ENCODE assay signal across 4 cellular contexts in genomic region chr20:21155268-21155667, GRCh38.
TF ChIP-seq lines count a peak whose summit lies in the region.

No MANE protein-coding gene starts in this region.

TF ChIP-seq in SK-N-SH treated with all-trans-retinoic acid at 6 μM for 48 hours, 23 proteins besides CTCF, POLR2A, EP300 and RAD21:
- TF ChIP-seq ZNF8 (CRISPR knock-in tag; IDR thresholded peaks at IDR 0.05): 0 out of 2 replicates have a peak, but pooled peaks have one; percentile 9
- TF ChIP-seq ZFP30 (CRISPR knock-in tag; IDR thresholded peaks at IDR 0.05): no peak
- TF ChIP-seq SNAI2 (CRISPR knock-in tag; IDR thresholded peaks at IDR 0.05): no peak
- TF ChIP-seq ESRRG (CRISPR knock-in tag; IDR thresholded peaks at IDR 0.05): no peak
- TF ChIP-seq, protein P1, sequence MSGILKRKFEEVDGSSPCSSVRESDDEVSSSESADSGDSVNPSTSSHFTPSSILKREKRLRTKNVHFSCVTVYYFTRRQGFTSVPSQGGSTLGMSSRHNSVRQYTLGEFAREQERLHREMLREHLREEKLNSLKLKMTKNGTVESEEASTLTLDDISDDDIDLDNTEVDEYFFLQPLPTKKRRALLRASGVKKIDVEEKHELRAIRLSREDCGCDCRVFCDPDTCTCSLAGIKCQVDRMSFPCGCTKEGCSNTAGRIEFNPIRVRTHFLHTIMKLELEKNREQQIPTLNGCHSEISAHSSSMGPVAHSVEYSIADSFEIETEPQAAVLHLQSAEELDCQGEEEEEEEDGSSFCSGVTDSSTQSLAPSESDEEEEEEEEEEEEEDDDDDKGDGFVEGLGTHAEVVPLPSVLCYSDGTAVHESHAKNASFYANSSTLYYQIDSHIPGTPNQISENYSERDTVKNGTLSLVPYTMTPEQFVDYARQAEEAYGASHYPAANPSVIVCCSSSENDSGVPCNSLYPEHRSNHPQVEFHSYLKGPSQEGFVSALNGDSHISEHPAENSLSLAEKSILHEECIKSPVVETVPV (CRISPR knock-in tag; IDR thresholded peaks at IDR 0.05): no peak

TF ChIP-seq in SK-N-SH, 30 proteins besides CTCF, POLR2A, EP300 and RAD21:
- TF ChIP-seq REST (IDR thresholded peaks at IDR 0.05; ENCODE audit: low read depth, low read length) (no peak), CHD2 (IDR thresholded peaks at IDR 0.05; ENCODE audit: low read length, partially characterized antibody) (no peak), TEAD4 (IDR thresholded peaks at IDR 0.05; ENCODE audit: borderline replicate concordance, insufficient read depth) (no peak), JUND (IDR thresholded peaks at IDR 0.05) (no peak), GABPA (IDR thresholded peaks at IDR 0.05; ENCODE audit: low read depth) (no peak), USF2 (IDR thresholded peaks at IDR 0.05; ENCODE audit: borderline replicate concordance, low read depth, low read length) (no peak), FOXJ3 (CRISPR knock-in tag; IDR thresholded peaks at IDR 0.05) (no peak), MXI1 (IDR thresholded peaks at IDR 0.05; ENCODE audit: low read depth, low read length) (no peak), TCF12 (IDR thresholded peaks at IDR 0.05) (no peak), SIN3A (IDR thresholded peaks at IDR 0.05; ENCODE audit: borderline replicate concordance, low read depth, low read length) (no peak), FOSL2 (IDR thresholded peaks at IDR 0.05; ENCODE audit: borderline replicate concordance, low read depth) (no peak)
- TF ChIP-seq, protein P2, sequence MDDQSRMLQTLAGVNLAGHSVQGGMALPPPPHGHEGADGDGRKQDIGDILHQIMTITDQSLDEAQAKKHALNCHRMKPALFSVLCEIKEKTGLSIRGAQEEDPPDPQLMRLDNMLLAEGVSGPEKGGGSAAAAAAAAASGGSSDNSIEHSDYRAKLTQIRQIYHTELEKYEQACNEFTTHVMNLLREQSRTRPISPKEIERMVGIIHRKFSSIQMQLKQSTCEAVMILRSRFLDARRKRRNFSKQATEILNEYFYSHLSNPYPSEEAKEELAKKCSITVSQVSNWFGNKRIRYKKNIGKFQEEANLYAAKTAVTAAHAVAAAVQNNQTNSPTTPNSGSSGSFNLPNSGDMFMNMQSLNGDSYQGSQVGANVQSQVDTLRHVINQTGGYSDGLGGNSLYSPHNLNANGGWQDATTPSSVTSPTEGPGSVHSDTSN (IDR thresholded peaks at IDR 0.05): no peak
- TF ChIP-seq, protein P3, sequence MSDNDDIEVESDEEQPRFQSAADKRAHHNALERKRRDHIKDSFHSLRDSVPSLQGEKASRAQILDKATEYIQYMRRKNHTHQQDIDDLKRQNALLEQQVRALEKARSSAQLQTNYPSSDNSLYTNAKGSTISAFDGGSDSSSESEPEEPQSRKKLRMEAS (IDR thresholded peaks at IDR 0.05; ENCODE audit: low read depth): no peak

TF ChIP-seq in IMR-90, 13 proteins besides CTCF, POLR2A, EP300 and RAD21:
- TF ChIP-seq CEBPB (IDR thresholded peaks at IDR 0.05; ENCODE audit: low read depth, low read length) (no peak), MAFK (IDR thresholded peaks at IDR 0.05; ENCODE audit: low read depth, low read length) (peak; percentile 73)
TF ChIP-seq in IMR-90: peak in this region for 1.

TF ChIP-seq in K562, 482 proteins besides CTCF, POLR2A, EP300 and RAD21 (continues in another document):
- no peak for TF ChIP-seq CCNT2 (IDR thresholded peaks at IDR 0.05; ENCODE audit: borderline replicate concordance, extremely low read depth, insufficient read length, low read depth, low read length)
- no peak for TF ChIP-seq ILF3 (IDR thresholded peaks at IDR 0.05; ENCODE audit: borderline replicate concordance)
- TF ChIP-seq, protein P4, sequence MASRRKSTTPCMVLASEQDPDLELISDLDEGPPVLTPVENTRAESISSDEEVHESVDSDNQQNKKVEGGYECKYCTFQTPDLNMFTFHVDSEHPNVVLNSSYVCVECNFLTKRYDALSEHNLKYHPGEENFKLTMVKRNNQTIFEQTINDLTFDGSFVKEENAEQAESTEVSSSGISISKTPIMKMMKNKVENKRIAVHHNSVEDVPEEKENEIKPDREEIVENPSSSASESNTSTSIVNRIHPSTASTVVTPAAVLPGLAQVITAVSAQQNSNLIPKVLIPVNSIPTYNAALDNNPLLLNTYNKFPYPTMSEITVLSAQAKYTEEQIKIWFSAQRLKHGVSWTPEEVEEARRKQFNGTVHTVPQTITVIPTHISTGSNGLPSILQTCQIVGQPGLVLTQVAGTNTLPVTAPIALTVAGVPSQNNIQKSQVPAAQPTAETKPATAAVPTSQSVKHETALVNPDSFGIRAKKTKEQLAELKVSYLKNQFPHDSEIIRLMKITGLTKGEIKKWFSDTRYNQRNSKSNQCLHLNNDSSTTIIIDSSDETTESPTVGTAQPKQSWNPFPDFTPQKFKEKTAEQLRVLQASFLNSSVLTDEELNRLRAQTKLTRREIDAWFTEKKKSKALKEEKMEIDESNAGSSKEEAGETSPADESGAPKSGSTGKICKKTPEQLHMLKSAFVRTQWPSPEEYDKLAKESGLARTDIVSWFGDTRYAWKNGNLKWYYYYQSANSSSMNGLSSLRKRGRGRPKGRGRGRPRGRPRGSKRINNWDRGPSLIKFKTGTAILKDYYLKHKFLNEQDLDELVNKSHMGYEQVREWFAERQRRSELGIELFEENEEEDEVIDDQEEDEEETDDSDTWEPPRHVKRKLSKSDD (conservative IDR thresholded peaks at IDR 0.05; ENCODE audit: low read length): no peak
- TF ChIP-seq EZH2 (IDR thresholded peaks at IDR 0.05; ENCODE audit: borderline replicate concordance, low read depth, low read length): no peak
- TF ChIP-seq KHSRP (IDR thresholded peaks at IDR 0.05): no peak
- 0 out of 2 replicates have a peak, but pooled peaks have one; percentile 28 for TF ChIP-seq MAFK (IDR thresholded peaks at IDR 0.05; ENCODE audit: low read length)
- no peak for TF ChIP-seq SAFB2 (IDR thresholded peaks at IDR 0.05; ENCODE audit: borderline replicate concordance, low read depth, low read length, severe bottlenecking)
- TF ChIP-seq, protein P5, sequence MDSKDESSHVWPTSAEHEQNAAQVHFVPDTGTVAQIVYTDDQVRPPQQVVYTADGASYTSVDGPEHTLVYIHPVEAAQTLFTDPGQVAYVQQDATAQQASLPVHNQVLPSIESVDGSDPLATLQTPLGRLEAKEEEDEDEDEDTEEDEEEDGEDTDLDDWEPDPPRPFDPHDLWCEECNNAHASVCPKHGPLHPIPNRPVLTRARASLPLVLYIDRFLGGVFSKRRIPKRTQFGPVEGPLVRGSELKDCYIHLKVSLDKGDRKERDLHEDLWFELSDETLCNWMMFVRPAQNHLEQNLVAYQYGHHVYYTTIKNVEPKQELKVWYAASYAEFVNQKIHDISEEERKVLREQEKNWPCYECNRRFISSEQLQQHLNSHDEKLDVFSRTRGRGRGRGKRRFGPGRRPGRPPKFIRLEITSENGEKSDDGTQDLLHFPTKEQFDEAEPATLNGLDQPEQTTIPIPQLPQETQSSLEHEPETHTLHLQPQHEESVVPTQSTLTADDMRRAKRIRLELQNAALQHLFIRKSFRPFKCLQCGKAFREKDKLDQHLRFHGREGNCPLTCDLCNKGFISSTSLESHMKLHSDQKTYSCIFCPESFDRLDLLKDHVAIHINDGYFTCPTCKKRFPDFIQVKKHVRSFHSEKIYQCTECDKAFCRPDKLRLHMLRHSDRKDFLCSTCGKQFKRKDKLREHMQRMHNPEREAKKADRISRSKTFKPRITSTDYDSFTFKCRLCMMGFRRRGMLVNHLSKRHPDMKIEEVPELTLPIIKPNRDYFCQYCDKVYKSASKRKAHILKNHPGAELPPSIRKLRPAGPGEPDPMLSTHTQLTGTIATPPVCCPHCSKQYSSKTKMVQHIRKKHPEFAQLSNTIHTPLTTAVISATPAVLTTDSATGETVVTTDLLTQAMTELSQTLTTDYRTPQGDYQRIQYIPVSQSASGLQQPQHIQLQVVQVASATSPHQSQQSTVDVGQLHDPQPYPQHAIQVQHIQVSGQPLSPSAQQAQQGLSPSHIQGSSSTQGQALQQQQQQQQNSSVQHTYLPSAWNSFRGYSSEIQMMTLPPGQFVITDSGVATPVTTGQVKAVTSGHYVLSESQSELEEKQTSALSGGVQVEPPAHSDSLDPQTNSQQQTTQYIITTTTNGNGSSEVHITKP (IDR thresholded peaks at IDR 0.05; ENCODE audit: partially characterized antibody): no peak
- TF ChIP-seq WHSC1 (IDR thresholded peaks at IDR 0.05; ENCODE audit: low read length): no peak
- TF ChIP-seq PBX2 (CRISPR knock-in tag; IDR thresholded peaks at IDR 0.05; ENCODE audit: low read depth): no peak
- no peak for TF ChIP-seq PBX2 (tag; conservative IDR thresholded peaks at IDR 0.05; ENCODE audit: low read depth)
- TF ChIP-seq NUFIP1 (IDR thresholded peaks at IDR 0.05; ENCODE audit: partially characterized antibody): no peak
- no peak for TF ChIP-seq ZNF592 (IDR thresholded peaks at IDR 0.05)
- TF ChIP-seq NFE2 (IDR thresholded peaks at IDR 0.05; ENCODE audit: low read depth): no peak
- TF ChIP-seq, protein P6, sequence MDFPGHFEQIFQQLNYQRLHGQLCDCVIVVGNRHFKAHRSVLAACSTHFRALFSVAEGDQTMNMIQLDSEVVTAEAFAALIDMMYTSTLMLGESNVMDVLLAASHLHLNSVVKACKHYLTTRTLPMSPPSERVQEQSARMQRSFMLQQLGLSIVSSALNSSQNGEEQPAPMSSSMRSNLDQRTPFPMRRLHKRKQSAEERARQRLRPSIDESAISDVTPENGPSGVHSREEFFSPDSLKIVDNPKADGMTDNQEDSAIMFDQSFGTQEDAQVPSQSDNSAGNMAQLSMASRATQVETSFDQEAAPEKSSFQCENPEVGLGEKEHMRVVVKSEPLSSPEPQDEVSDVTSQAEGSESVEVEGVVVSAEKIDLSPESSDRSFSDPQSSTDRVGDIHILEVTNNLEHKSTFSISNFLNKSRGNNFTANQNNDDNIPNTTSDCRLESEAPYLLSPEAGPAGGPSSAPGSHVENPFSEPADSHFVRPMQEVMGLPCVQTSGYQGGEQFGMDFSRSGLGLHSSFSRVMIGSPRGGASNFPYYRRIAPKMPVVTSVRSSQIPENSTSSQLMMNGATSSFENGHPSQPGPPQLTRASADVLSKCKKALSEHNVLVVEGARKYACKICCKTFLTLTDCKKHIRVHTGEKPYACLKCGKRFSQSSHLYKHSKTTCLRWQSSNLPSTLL (IDR thresholded peaks at IDR 0.05): no peak
- TF ChIP-seq MLLT1 (IDR thresholded peaks at IDR 0.05): no peak
- TF ChIP-seq, protein P7, sequence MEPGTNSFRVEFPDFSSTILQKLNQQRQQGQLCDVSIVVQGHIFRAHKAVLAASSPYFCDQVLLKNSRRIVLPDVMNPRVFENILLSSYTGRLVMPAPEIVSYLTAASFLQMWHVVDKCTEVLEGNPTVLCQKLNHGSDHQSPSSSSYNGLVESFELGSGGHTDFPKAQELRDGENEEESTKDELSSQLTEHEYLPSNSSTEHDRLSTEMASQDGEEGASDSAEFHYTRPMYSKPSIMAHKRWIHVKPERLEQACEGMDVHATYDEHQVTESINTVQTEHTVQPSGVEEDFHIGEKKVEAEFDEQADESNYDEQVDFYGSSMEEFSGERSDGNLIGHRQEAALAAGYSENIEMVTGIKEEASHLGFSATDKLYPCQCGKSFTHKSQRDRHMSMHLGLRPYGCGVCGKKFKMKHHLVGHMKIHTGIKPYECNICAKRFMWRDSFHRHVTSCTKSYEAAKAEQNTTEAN (CRISPR knock-in tag; IDR thresholded peaks at IDR 0.05): no peak
